Comparison of ENCODE assay signal across 22 cellular contexts in the genomic region with DNA sequence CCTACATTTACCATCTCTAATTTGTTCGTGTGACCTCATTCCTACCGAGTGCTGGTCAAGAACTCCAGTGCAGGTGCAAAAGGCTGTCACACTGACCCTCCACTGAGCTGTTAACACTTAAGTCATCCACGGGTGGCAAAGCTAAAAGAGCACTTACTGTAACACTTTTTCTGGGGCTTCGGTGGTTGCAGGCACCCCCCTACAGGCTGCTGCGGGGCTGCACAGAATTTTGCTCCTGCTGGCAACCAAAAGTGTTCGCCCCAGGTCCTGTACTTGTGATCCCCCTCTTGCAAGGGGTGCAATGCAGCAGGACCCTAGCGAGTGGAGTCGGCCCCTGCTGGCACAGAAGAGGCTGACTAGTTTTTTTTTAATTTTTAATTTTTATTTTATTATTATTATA.
"Had no signal": no experiment of that assay in that cellular context is flagged by ENCODE, and none has a peak within 500 bp of the region (broad histone marks: within the 10 kb centered on the region; RNA-seq: fewer than 3 reads in every experiment).

No MANE protein-coding gene starts in this region.

- H3K4me3 Mint-ChIP-seq: effector memory CD8-positive, alpha-beta T cell; naive thymus-derived CD8-positive, alpha-beta T cell; nephron progenitor cell; stimulated activated effector memory CD8-positive, alpha-beta T cell treated with anti-CD3 and anti-CD28 coated beads, Interleukin-12 subunit alpha, Interleukin-12 subunit beta, amount 100 ng/mL, for 72 hours; stimulated activated naive CD8-positive, alpha-beta T cell treated with anti-CD3 and anti-CD28 coated beads, Interleukin-15, Interleukin-2, amounts not matched to agents 100 ng/mL and 50 ng/mL, for 24 hours had no signal

- ATAC-seq: effector memory CD8-positive, alpha-beta T cell; naive thymus-derived CD8-positive, alpha-beta T cell; sciatic nerve; stimulated activated effector memory CD8-positive, alpha-beta T cell treated with anti-CD3 and anti-CD28 coated beads, Interleukin-12 subunit alpha, Interleukin-12 subunit beta, amount 100 ng/mL, for 72 hours had no signal

- H3K36me3 ChIP-seq: prostate gland, right atrium auricular region, thoracic aorta, tibial nerve, upper lobe of left lung had no signal

- FAIRE-seq: frontal cortex, keratinocyte, urothelium cell line had no signal

- DNase-seq: effector memory CD8-positive, alpha-beta T cell; hypothalamus; mesenchymal stem cell; naive thymus-derived CD8-positive, alpha-beta T cell; nephron progenitor cell; nucleus accumbens; stimulated activated CD4-positive, alpha-beta T cell treated with anti-CD3 and anti-CD28 coated beads, Interleukin-12 subunit alpha, Interleukin-12 subunit beta, amount 100 ng/mL, for 4 hours; stimulated activated CD4-positive, alpha-beta T cell treated with anti-CD3 and anti-CD28 coated beads, Interleukin-1b, Interleukin-23, amount 100 ng/mL, for 48 hours; stimulated activated CD4-positive, alpha-beta T cell treated with anti-CD3 and anti-CD28 coated beads, Interleukin-4, amount 100 ng/mL, for 24 hours; upper lobe of left lung had no signal

- H3K36me3 Mint-ChIP-seq: naive thymus-derived CD8-positive, alpha-beta T cell had no signal

- H3K27me3 Mint-ChIP-seq: effector memory CD8-positive, alpha-beta T cell; naive thymus-derived CD8-positive, alpha-beta T cell; stimulated activated naive CD8-positive, alpha-beta T cell treated with anti-CD3 and anti-CD28 coated beads, Interleukin-15, Interleukin-2, amounts not matched to agents 100 ng/mL and 50 ng/mL, for 24 hours had no signal

- H3K4me3 ChIP-seq: coronary artery, prostate gland, right atrium auricular region, smooth muscle cell, thoracic aorta, tibial nerve, upper lobe of left lung had no signal

- H3K9me3 ChIP-seq: prostate gland, right atrium auricular region, thoracic aorta had no signal

- H3K4me1 Mint-ChIP-seq: naive thymus-derived CD8-positive, alpha-beta T cell; nephron progenitor cell; stimulated activated effector memory CD8-positive, alpha-beta T cell treated with anti-CD3 and anti-CD28 coated beads, Interleukin-12 subunit alpha, Interleukin-12 subunit beta, amount 100 ng/mL, for 72 hours had no signal

- H3K27me3 ChIP-seq: right atrium auricular region, tibial nerve, upper lobe of left lung had no signal

- H3K4me1 ChIP-seq: prostate gland, right atrium auricular region, tibial nerve, upper lobe of left lung had no signal

- H3K27ac ChIP-seq: coronary artery, prostate gland, right atrium auricular region, thoracic aorta, tibial nerve, upper lobe of left lung had no signal

- H3K27ac Mint-ChIP-seq: effector memory CD8-positive, alpha-beta T cell; naive thymus-derived CD8-positive, alpha-beta T cell; nephron progenitor cell; stimulated activated effector memory CD8-positive, alpha-beta T cell treated with anti-CD3 and anti-CD28 coated beads, Interleukin-12 subunit alpha, Interleukin-12 subunit beta, amount 100 ng/mL, for 72 hours; stimulated activated naive CD8-positive, alpha-beta T cell treated with anti-CD3 and anti-CD28 coated beads, Interleukin-15, Interleukin-2, amounts not matched to agents 100 ng/mL and 50 ng/mL, for 24 hours had no signal

- H3K4me2 ChIP-seq: smooth muscle cell had no signal
